ENCODE assay signal across 9 cellular contexts in genomic region chr15:80780416-80781221, GRCh38. TPM values are rescaled to one million over a fixed set of nuclear protein-coding genes. Genes with fewer than 3 reads are reported as not detected.
DNase-seq lines count a peak whose midpoint lies in the region; ATAC-seq and TF ChIP-seq lines count a peak whose summit lies in the region.
"Had no signal": no experiment of that assay in that cellular context is flagged by ENCODE, and none has a peak within 500 bp of the region (broad histone marks: within the 10 kb centered on the region; RNA-seq: fewer than 3 reads in every experiment).

No MANE protein-coding gene starts in this region.

- H3K27me3 Mint-ChIP-seq in HFFc6 (ENCODE audit: insufficient read depth) = peaks cover 11% of the 10 kb centered on the region
- peaks cover 40% of the 10 kb centered on the region for H3K27me3 Mint-ChIP-seq in activated naive CD8-positive, alpha-beta T cell treated with anti-CD3 and anti-CD28 coated beads, Interleukin-2, amount 50 U/mL, for 24 hours

- no peak overlapping the region for H3K27ac Mint-ChIP-seq in HFFc6
- H3K27ac Mint-ChIP-seq in activated naive CD8-positive, alpha-beta T cell treated with anti-CD3 and anti-CD28 coated beads, Interleukin-2, amount 50 U/mL, for 24 hours = no peak overlapping the region
- H3K27ac Mint-ChIP-seq: activated naive CD4-positive, alpha-beta T cell treated with anti-CD3 and anti-CD28 coated beads, Interleukin-2, amount 50 U/mL, for 24 hours had no signal

- no peaks in the 10 kb centered on the region for H3K9me3 Mint-ChIP-seq in HFFc6
- no peaks in the 10 kb centered on the region for H3K9me3 Mint-ChIP-seq in activated naive CD8-positive, alpha-beta T cell treated with anti-CD3 and anti-CD28 coated beads, Interleukin-2, amount 50 U/mL, for 24 hours
- H3K9me3 Mint-ChIP-seq: activated naive CD4-positive, alpha-beta T cell treated with anti-CD3 and anti-CD28 coated beads, Interleukin-2, amount 50 U/mL, for 24 hours had no signal

- in situ Hi-C loops in ACHN (cut with HindIII; ENCODE audit: low pct_ligation_motif_present, low pct_unique_long_range_greater_than_20kb, low sequenced_read_pairs) = no loop called here

- ATAC-seq in activated naive CD8-positive, alpha-beta T cell treated with anti-CD3 and anti-CD28 coated beads, Interleukin-2, amount 50 U/mL, for 24 hours = no peak
- no peak for ATAC-seq in stimulated activated naive CD8-positive, alpha-beta T cell treated with anti-CD3 and anti-CD28 coated beads, Interleukin-15, Interleukin-2, amounts not matched to agents 100 U/mL and 50 U/mL, for 24 hours
- no peak for ATAC-seq in GM18505 (IDR thresholded peaks at IDR 0.05; ENCODE audit: unreplicated experiment)

- H3K4me1 Mint-ChIP-seq in HFFc6 (ENCODE audit: low read depth) = peaks cover 53% of the 10 kb centered on the region
- H3K4me1 Mint-ChIP-seq in activated naive CD8-positive, alpha-beta T cell treated with anti-CD3 and anti-CD28 coated beads, Interleukin-2, amount 50 U/mL, for 24 hours = peaks cover 11% of the 10 kb centered on the region

- TF ChIP-seq CTCF in HFFc6 (IDR thresholded peaks at IDR 0.05) = no peak

- no peak for TF ChIP-seq POLR2A in GM18505 (IDR thresholded peaks at IDR 0.05; ENCODE audit: borderline replicate concordance, extremely low read depth, insufficient read depth, insufficient read length)

- H3K36me3 Mint-ChIP-seq in HFFc6 (ENCODE audit: low read depth) = peaks cover 5% of the 10 kb centered on the region; the same call in 1 of the 2 replicates
- no peaks in the 10 kb centered on the region for H3K36me3 Mint-ChIP-seq in activated naive CD8-positive, alpha-beta T cell treated with anti-CD3 and anti-CD28 coated beads, Interleukin-2, amount 50 U/mL, for 24 hours (ENCODE audit: low read depth)
- H3K36me3 Mint-ChIP-seq: activated naive CD4-positive, alpha-beta T cell treated with anti-CD3 and anti-CD28 coated beads, Interleukin-2, amount 50 U/mL, for 24 hours had no signal

- peak; percentile 40 for DNase-seq in ACHN
- DNase-seq in HFFc6 = no peak
- DNase-seq in activated naive CD8-positive, alpha-beta T cell treated with anti-CD3 and anti-CD28 coated beads, Interleukin-2, amount 50 U/mL, for 24 hours = peak; percentile 27
- peak; percentile 42 for DNase-seq in stimulated activated naive CD8-positive, alpha-beta T cell treated with anti-CD3 and anti-CD28 coated beads, Interleukin-15, Interleukin-2, amounts not matched to agents 100 U/mL and 50 U/mL, for 24 hours
- no peak for DNase-seq in NCI-H510A treated with DMSO at 0.1 percent for 48 hours (lab: John Stamatoyannopoulos, UW)
- DNase-seq in NAMALWA (ENCODE audit: low spot score) = no peak

- peak overlapping the region; percentile 37 for H3K4me3 ChIP-seq in iPS-11a (ENCODE audit: low read depth, low read length)

- H3K4me3 Mint-ChIP-seq in HFFc6 = peak overlapping the region; percentile 91
- H3K4me3 Mint-ChIP-seq in activated naive CD8-positive, alpha-beta T cell treated with anti-CD3 and anti-CD28 coated beads, Interleukin-2, amount 50 U/mL, for 24 hours = no peak overlapping the region

RNA-seq across cellular contexts. Expression of gene CEMIP, which starts 1.4 kb away (rescaled TPM):
- total RNA-seq in HFFc6 (2021; fragmentation: NEBNext Ultra II Directional; extraction: Animal tissue kit (Norgen Biotek cat#: 25700)) = 10 to 100 TPM in 5 of 6 experiments, 1 to 10 TPM in 1; 5.8 to 53.2 (median 48.3) TPM

Comparison
In these comparisons a context has a peak if more than half of its experiments do, and no peak if none do; other contexts are left out.
1. DNase-seq: peak in ACHN (single experiment), activated naive CD8-positive, alpha-beta T cell treated with anti-CD3 and anti-CD28 coated beads, Interleukin-2, amount 50 U/mL, for 24 hours (single experiment) and stimulated activated naive CD8-positive, alpha-beta T cell treated with anti-CD3 and anti-CD28 coated beads, Interleukin-15, Interleukin-2, amounts not matched to agents 100 U/mL and 50 U/mL, for 24 hours (single experiment); none in HFFc6 (single experiment), NCI-H510A treated with DMSO at 0.1 percent for 48 hours (single experiment) and NAMALWA (single experiment).